8 cellular contexts compared by ENCODE assay signal in the genomic region with DNA sequence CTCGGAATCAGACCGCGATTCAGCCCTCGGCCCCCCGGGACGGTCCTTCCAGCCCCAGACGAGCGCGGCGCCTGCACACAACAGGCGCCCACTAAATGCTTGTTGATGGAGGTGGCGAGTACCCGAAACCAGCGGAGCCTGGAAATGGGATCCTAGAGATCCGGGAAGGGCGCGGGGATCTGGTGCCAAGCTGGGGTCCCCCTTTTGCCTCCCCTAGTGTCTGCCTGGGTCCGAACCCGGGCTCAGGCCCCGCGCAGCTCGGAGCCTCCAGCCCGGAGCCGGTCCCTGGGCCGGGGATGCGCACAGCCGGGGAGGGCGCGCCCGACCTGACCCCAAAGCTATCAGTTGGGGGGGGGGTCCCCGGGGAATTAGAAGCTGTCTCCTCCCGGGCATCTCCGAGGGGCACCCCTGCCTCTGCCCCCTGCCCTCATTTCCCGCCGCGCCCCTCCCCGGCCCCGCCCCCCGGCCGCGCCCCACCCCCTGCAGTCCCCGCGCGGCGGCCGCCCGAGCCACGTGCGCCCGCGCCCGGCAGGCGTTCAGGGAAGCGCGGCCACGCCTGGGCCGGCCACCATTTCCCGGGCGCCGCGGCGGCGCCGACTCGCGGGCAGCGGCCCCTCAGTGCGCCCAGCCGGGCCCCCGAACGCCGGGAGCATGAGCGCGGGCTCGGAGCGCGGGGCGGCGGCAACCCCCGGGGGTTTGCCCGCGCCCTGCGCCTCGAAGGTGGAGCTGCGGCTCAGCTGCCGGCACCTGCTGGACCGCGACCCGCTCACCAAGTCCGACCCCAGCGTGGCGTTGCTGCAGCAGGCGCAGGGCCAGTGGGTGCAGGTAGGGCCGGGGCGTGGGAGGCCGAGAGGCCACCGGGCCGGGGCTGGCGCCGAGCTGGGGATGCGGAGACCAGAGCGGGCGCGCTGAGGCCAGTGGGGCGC. TPM values are rescaled to one million over a fixed set of nuclear protein-coding genes. Genes with fewer than 3 reads are reported as not detected.
DNase-seq lines count a peak whose midpoint lies in the region; ATAC-seq and TF ChIP-seq lines count a peak whose summit lies in the region.

CPNE7 (plus strand) TSS at position 512 of the 926 bp plus-strand sequence; CDS start at position 652, 140 bp downstream.

- H3K27ac ChIP-seq in PC-9 = no peak within 1 kb of the TSS
- no peak within 1 kb of the TSS for H3K27ac ChIP-seq in gastrocnemius medialis

- ATAC-seq in esophagus mucosa = peak; percentile 19
- ATAC-seq in gastrocnemius medialis = no peak
- ATAC-seq in GM21576 (IDR thresholded peaks at IDR 0.05; ENCODE audit: unreplicated experiment) = no peak

- peak within 1 kb of the TSS; percentile 97 for H3K4me2 ChIP-seq in PC-9

- H3K9me3 ChIP-seq in PC-9 (ENCODE audit: insufficient read depth, low read depth) (no peaks in the 10 kb centered on the region), gastrocnemius medialis (no peaks in the 10 kb centered on the region)

- H3K4me3 ChIP-seq in PC-9 = peak within 1 kb of the TSS; percentile 78
- peak within 1 kb of the TSS in 3 of 4 donors; percentile 26 to 31 (median 28) for H3K4me3 ChIP-seq in gastrocnemius medialis

- POLR2A ChIA-PET in PC-9 (lab: Charles Lee; ENCODE audit: unreplicated experiment) = no interaction called here

- peaks cover 9% of the 10 kb centered on the region; the same call in 1 of the 2 replicates for H3K79me2 ChIP-seq in PC-9 (ENCODE audit: low read depth)

- peaks cover 28% of the 10 kb centered on the region for H3F3A ChIP-seq in PC-9 (ENCODE audit: insufficient read depth, low read depth)

- H3K4me1 ChIP-seq in PC-9 (replicated peaks; ENCODE audit: insufficient read depth) (peaks cover 7% of the 10 kb centered on the region; the same call in 1 of the 2 replicates), gastrocnemius medialis (peaks cover 0 to 3% of the 10 kb centered on the region in 2 donors)

- H3K27me3 ChIP-seq in PC-9 (ENCODE audit: insufficient read depth, low read depth) (no peaks in the 10 kb centered on the region), gastrocnemius medialis (peaks cover 45 to 56% (median 45%) of the 10 kb centered on the region in 3 donors)

- peak within 1 kb of the TSS; percentile 81 for H2AFZ ChIP-seq in PC-9

- TF ChIP-seq CTCF in PC-9 (conservative IDR thresholded peaks at IDR 0.05) (no peak), gastrocnemius medialis (IDR thresholded peaks at IDR 0.05 in 4 of 5, conservative IDR thresholded peaks at IDR 0.05 in 1 of 5) (no peak)

- in situ Hi-C loops in gastrocnemius medialis (cut with MboI; ENCODE audit: low sequenced_read_pairs in 4 of 4) = no loop called here

- DNase-seq in activated T-cell treated with anti-CD3 and anti-CD28 coated beads, Interleukin-2, amount 50 U/mL, for 1 hour = peak; percentile 39
- DNase-seq in activated T-cell treated with anti-CD3 and anti-CD28 coated beads for 4 hours = no peak
- peak in 1 of 2 experiments; percentile 28 for DNase-seq in PC-9
- no peak for DNase-seq in gastrocnemius medialis
- DNase-seq in SK-N-DZ (ENCODE audit: low spot score) = no peak
- no peak for DNase-seq in mesenteric fat pad (ENCODE audit: low spot score)

- H3K9me2 ChIP-seq in PC-9 (ENCODE audit: insufficient read depth) = no peaks in the 10 kb centered on the region

- CTCF ChIA-PET in PC-9 (lab: Charles Lee) = interaction anchor here (0.6 kb wide), 1 partner anchor 171 kb away, joined by 3 read pairs; no protein-coding TSS in a partner anchor

- no TSS peak for BruUV-seq in PC-9 (replicated peaks; lab: Mats Ljungman, UMichigan)

- H3K36me3 ChIP-seq in PC-9 (ENCODE audit: low read depth) = peaks cover 6% of the 10 kb centered on the region; the same call in 1 of the 2 replicates
- H3K36me3 ChIP-seq in gastrocnemius medialis = no peaks in the 10 kb centered on the region

- no peak for TF ChIP-seq POLR2A in gastrocnemius medialis (IDR thresholded peaks at IDR 0.05)

- intact Hi-C loops in PC-9 (cut with micrococcal nuclease; ENCODE audit: unreplicated experiment) (no loop called here), gastrocnemius medialis (cut with DNase I; ENCODE audit: low total_unique reads) (no loop called here)

- H4K20me1 ChIP-seq in PC-9 (ENCODE audit: insufficient read depth) = no peaks in the 10 kb centered on the region

RNA-seq across cellular contexts. Expression of gene CPNE7, which starts in this region (rescaled TPM):
- 19.5 and 27.8 TPM in 2 replicates for total RNA-seq in PC-9 (2021)
- 1.0 TPM for total RNA-seq in esophagus mucosa
- not detected for total RNA-seq in gastrocnemius medialis
- 2.0 and 3.6 TPM in 2 replicates for polyA plus RNA-seq in SK-N-DZ (2014; cell fraction: cytosol; rRNA removed)
- 1.8 and 5.8 TPM in 2 replicates for polyA plus RNA-seq in SK-N-DZ (2014; cell fraction: nucleus; rRNA removed)
- 1.3 TPM for total RNA-seq in mesenteric fat pad
